Comparison of ENCODE assay signal across 1 cellular context in the genomic region with DNA sequence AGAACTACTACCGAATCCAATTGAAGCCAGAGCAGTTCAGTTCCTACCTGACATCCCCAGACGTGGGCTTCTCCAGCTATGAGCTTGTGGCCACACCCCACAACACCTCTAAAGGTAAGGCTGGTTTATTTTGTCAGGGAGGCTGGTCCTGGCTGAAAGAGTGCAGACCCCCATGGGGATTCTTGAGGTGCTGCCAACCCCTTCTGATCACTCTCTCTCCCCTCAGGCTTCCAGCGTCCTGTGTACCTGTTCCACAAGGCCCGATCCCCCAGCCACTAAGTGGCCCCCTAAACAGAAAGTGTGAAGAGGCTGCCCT.
TF ChIP-seq lines count a peak whose summit lies in the region.

No MANE protein-coding gene starts in this region.

TF ChIP-seq in GM12891, 5 proteins besides CTCF, POLR2A, EP300 and RAD21:
- no peak for TF ChIP-seq SPI1 (IDR thresholded peaks at IDR 0.05; ENCODE audit: low read depth, low read length)
- TF ChIP-seq TAF1 (IDR thresholded peaks at IDR 0.05; ENCODE audit: low read depth, low read length): no peak
- TF ChIP-seq POU2F2 (IDR thresholded peaks at IDR 0.05; ENCODE audit: low read depth, low read length): no peak
- no peak for TF ChIP-seq POLR2AphosphoS5 (IDR thresholded peaks at IDR 0.05; ENCODE audit: low read depth, low read length)
- no peak for TF ChIP-seq PAX5 (IDR thresholded peaks at IDR 0.05; ENCODE audit: insufficient read depth, low read length, severe bottlenecking)
